ENCODE assay signal across 13 cellular contexts in the genomic region with DNA sequence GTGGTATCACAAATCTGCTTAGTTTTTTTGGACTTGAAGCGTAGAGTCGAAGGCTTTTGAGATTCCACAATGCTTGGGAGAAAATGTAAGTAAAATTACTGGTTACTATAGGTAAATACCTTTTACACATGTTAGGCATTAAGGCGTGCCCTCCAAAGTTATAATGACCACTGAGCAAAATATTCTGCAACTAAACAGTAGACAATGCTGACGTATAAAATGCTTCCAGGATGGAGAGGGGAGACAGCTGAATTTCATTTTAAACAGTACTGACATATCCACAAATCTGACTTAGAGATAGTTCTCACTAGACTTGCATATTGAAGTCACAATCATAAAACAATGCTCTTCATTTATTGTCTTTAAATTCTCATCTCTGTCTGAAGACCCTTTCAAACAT.
A peak's percentile ranks its signal among the peaks of the same experiment; 100 is the strongest.
DNase-seq lines count a peak whose midpoint lies in the region; ATAC-seq and TF ChIP-seq lines count a peak whose summit lies in the region.
"Had no signal": no experiment of that assay in that cellular context is flagged by ENCODE, and none has a peak within 500 bp of the region (broad histone marks: within the 10 kb centered on the region; RNA-seq: fewer than 3 reads in every experiment).

No MANE protein-coding gene starts in this region.

- H2BK120ac ChIP-seq in neuronal stem cell (ENCODE audit: low read depth, low read length) = no peak overlapping the region

- H3K79me2 ChIP-seq in SK-N-SH (ENCODE audit: insufficient read depth) = no peaks in the 10 kb centered on the region

- H4K20me1 ChIP-seq in SK-N-SH (ENCODE audit: insufficient read depth) = no peaks in the 10 kb centered on the region

- H3K27ac ChIP-seq in SK-N-SH (ENCODE audit: low read depth in 2 of 2, low read length in 1 of 2) (peak overlapping the region; percentile 70 to 91; a peak in 2 of 4 replicates), neuronal stem cell (replicated peaks; ENCODE audit: low read length) (no peak overlapping the region), urinary bladder (ENCODE audit: low read depth) (peak overlapping the region; percentile 50)
- H3K27ac ChIP-seq: 22Rv1, body of pancreas, pancreas had no signal

- no peaks in the 10 kb centered on the region for H3K9me2 ChIP-seq in SK-N-SH

- no peak overlapping the region for H4K91ac ChIP-seq in neuronal stem cell (ENCODE audit: low read depth, low read length, poor library complexity)

- H4K8ac ChIP-seq in neuronal stem cell (ENCODE audit: low read depth, low read length) = no peak overlapping the region

- H3K4me2 ChIP-seq in SK-N-SH (no peak overlapping the region), neuronal stem cell (ENCODE audit: insufficient read depth, low read length, poor library complexity, severe bottlenecking) (no peak overlapping the region)

- no peaks in the 10 kb centered on the region; a peak in 1 of 4 replicates for H3K4me1 ChIP-seq in SK-N-SH (ENCODE audit: control insufficient read depth in 1 of 2, insufficient read depth in 2 of 2, low read depth in 1 of 2, low read length in 1 of 2)
- H3K4me1 ChIP-seq in neuronal stem cell (ENCODE audit: control insufficient read depth in 2 of 2, insufficient read depth in 1 of 2, low read depth in 1 of 2, low read length in 2 of 2) = no peaks in the 10 kb centered on the region
- no peaks in the 10 kb centered on the region for H3K4me1 ChIP-seq in urinary bladder (ENCODE audit: insufficient read depth)
- H3K4me1 ChIP-seq: body of pancreas, pancreas had no signal

- no peak overlapping the region for H2BK5ac ChIP-seq in neuronal stem cell (ENCODE audit: low read length)

- no peaks in the 10 kb centered on the region for H3K79me1 ChIP-seq in neuronal stem cell (ENCODE audit: low read depth, low read length)

- H2BK15ac ChIP-seq in neuronal stem cell (ENCODE audit: low read length) = no peak overlapping the region

- H3K4ac ChIP-seq in neuronal stem cell (ENCODE audit: low read length) = no peak overlapping the region

- H2AK5ac ChIP-seq in neuronal stem cell (ENCODE audit: low read depth, low read length) = no peak overlapping the region

- TF ChIP-seq RAD21 in SK-N-SH (IDR thresholded peaks at IDR 0.05; ENCODE audit: low read length) = no peak

- H3F3A ChIP-seq in SK-N-SH (replicated peaks; ENCODE audit: insufficient read depth) = peaks cover 18% of the 10 kb centered on the region

- TF ChIP-seq EP300 in SK-N-SH (IDR thresholded peaks at IDR 0.05; ENCODE audit: borderline replicate concordance in 1 of 2, low read depth in 1 of 2, low read length in 1 of 2) = no peak

- H2BK12ac ChIP-seq in neuronal stem cell (ENCODE audit: low read length) = no peak overlapping the region

- H3K18ac ChIP-seq in neuronal stem cell (ENCODE audit: low read length) = no peak overlapping the region

- no peak overlapping the region for H3K14ac ChIP-seq in neuronal stem cell (ENCODE audit: low read length)

- H3K9ac ChIP-seq in SK-N-SH = no peak overlapping the region
- no peak overlapping the region for H3K9ac ChIP-seq in neuronal stem cell (ENCODE audit: low read depth, low read length, poor library complexity)

- POLR2A ChIA-PET in SK-N-SH (lab: Yijun Ruan, JAX) = no interaction called here

- CTCF ChIA-PET in SK-N-SH (lab: Yijun Ruan, JAX) = interaction anchor here (0.5 to 7.6 kb wide), 36 partner anchors 9 to 382 kb away, joined by 3 to 95 read pairs (median 4); no protein-coding TSS in a partner anchor

- no peaks in the 10 kb centered on the region for H3K36me3 ChIP-seq in SK-N-SH (replicated peaks in 1 of 2; ENCODE audit: control insufficient read depth in 1 of 2, insufficient read depth in 2 of 2, low read length in 1 of 2)
- H3K36me3 ChIP-seq in neuronal stem cell (replicated peaks in 1 of 2; ENCODE audit: control insufficient read depth in 2 of 2, insufficient read depth in 2 of 2, low read length in 2 of 2) = no peaks in the 10 kb centered on the region
- peaks cover 3% of the 10 kb centered on the region for H3K36me3 ChIP-seq in urinary bladder (ENCODE audit: insufficient read depth)
- H3K36me3 ChIP-seq: pancreas had no signal

- H2AFZ ChIP-seq in SK-N-SH (ENCODE audit: low read depth) = no peak overlapping the region
- peak overlapping the region; percentile 39 for H2AFZ ChIP-seq in neuronal stem cell (ENCODE audit: low read length)

- H3K27me3 ChIP-seq in SK-N-SH (ENCODE audit: insufficient read depth) = no peaks in the 10 kb centered on the region
- no peaks in the 10 kb centered on the region for H3K27me3 ChIP-seq in neuronal stem cell (ENCODE audit: control insufficient read depth in 3 of 3, insufficient read depth in 3 of 3, low read depth in 1 of 3, low read length in 3 of 3)
- H3K27me3 ChIP-seq: body of pancreas, pancreas had no signal

- H3K4me3 ChIP-seq in SK-N-SH (ENCODE audit: low read depth in 2 of 2, low read length in 1 of 2) (no peak overlapping the region), fibroblast of pulmonary artery (replicated peaks; ENCODE audit: low read depth, low read length) (no peak overlapping the region), neuronal stem cell (ENCODE audit: low read length in 2 of 2) (no peak overlapping the region), urinary bladder (ENCODE audit: low read depth, low read length) (no peak overlapping the region)
- H3K4me3 ChIP-seq: body of pancreas, pancreas had no signal

- DNase-seq in SK-N-SH (no peak), fibroblast of pulmonary artery (ENCODE audit: low read depth) (peak; percentile 23), neuronal stem cell (ENCODE audit: low spot score) (no peak), iPS-NIHi11 (ENCODE audit: low spot score) (no peak), NCI-H748 (lab: John Stamatoyannopoulos, UW; ENCODE audit: unreplicated experiment) (no peak), NCI-H1436 treated with DMSO at 0.1 percent for 48 hours (lab: John Stamatoyannopoulos, UW) (no peak)
- DNase-seq: DMS 273 treated with DMSO at 0.1 percent for 48 hours, NCI-H1048 had no signal

- no peaks in the 10 kb centered on the region for H3K9me3 ChIP-seq in SK-N-SH
- no peaks in the 10 kb centered on the region for H3K9me3 ChIP-seq in neuronal stem cell (replicated peaks in 1 of 2; ENCODE audit: control insufficient read depth in 2 of 2, insufficient read depth in 1 of 2, low read depth in 1 of 2, low read length in 2 of 2)
- H3K9me3 ChIP-seq: body of pancreas, pancreas had no signal

- no peak overlapping the region for H3K23ac ChIP-seq in neuronal stem cell (ENCODE audit: low read depth, low read length, poor library complexity)

- no peak for ATAC-seq in SK-N-SH treated with all-trans-retinoic acid at 6 μM for 48 hours
- ATAC-seq: body of pancreas had no signal

- TF ChIP-seq CTCF in SK-N-SH (IDR thresholded peaks at IDR 0.05) (no peak), fibroblast of pulmonary artery (IDR thresholded peaks at IDR 0.05; ENCODE audit: low read length, missing control alignments) (no peak)

- WGBS in SK-N-SH (ENCODE audit: low lambda C conversion rate) = 82% methylated on average over 4 of the region's 4 CpGs
- no CpG with 5 or more reads among the region's 4 CpGs for WGBS in neuronal stem cell (ENCODE audit: extremely low coverage in 2 of 2, insufficient read length in 2 of 2, insufficient replicate concordance in 1 of 2), 2 donors
- 53% methylated on average over 4 of the region's 4 CpGs for WGBS in urinary bladder

TF ChIP-seq in SK-N-SH, 30 proteins besides CTCF, POLR2A, EP300 and RAD21 (continues in another document):
- TF ChIP-seq SIN3A (IDR thresholded peaks at IDR 0.05; ENCODE audit: borderline replicate concordance, low read depth, low read length) (no peak), YY1 (IDR thresholded peaks at IDR 0.05; ENCODE audit: low read depth) (no peak), JUND (IDR thresholded peaks at IDR 0.05) (no peak), SMC3 (IDR thresholded peaks at IDR 0.05; ENCODE audit: low read depth, low read length) (no peak), EZH2phosphoT487 (IDR thresholded peaks at IDR 0.05; ENCODE audit: borderline replicate concordance, low read depth) (no peak)
- TF ChIP-seq, protein P1, sequence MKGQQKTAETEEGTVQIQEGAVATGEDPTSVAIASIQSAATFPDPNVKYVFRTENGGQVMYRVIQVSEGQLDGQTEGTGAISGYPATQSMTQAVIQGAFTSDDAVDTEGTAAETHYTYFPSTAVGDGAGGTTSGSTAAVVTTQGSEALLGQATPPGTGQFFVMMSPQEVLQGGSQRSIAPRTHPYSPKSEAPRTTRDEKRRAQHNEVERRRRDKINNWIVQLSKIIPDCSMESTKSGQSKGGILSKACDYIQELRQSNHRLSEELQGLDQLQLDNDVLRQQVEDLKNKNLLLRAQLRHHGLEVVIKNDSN (IDR thresholded peaks at IDR 0.05; ENCODE audit: borderline replicate concordance, low read depth) = no peak

TF ChIP-seq in SK-N-SH treated with all-trans-retinoic acid at 6 μM for 48 hours, 23 proteins besides CTCF, POLR2A, EP300 and RAD21:
- TF ChIP-seq TCF4 (CRISPR knock-in tag; IDR thresholded peaks at IDR 0.05; ENCODE audit: borderline replicate concordance) = no peak
- TF ChIP-seq ZC3H10 (CRISPR knock-in tag; IDR thresholded peaks at IDR 0.05) = no peak
- TF ChIP-seq, protein P2, sequence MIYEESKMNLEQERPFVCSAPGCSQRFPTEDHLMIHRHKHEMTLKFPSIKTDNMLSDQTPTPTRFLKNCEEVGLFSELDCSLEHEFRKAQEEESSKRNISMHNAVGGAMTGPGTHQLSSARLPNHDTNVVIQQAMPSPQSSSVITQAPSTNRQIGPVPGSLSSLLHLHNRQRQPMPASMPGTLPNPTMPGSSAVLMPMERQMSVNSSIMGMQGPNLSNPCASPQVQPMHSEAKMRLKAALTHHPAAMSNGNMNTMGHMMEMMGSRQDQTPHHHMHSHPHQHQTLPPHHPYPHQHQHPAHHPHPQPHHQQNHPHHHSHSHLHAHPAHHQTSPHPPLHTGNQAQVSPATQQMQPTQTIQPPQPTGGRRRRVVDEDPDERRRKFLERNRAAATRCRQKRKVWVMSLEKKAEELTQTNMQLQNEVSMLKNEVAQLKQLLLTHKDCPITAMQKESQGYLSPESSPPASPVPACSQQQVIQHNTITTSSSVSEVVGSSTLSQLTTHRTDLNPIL (CRISPR knock-in tag; IDR thresholded peaks at IDR 0.05; ENCODE audit: low read depth) = no peak
- TF ChIP-seq ZFP30 (CRISPR knock-in tag; IDR thresholded peaks at IDR 0.05) = no peak
- TF ChIP-seq PPARA (CRISPR knock-in tag; IDR thresholded peaks at IDR 0.05; ENCODE audit: borderline replicate concordance) = no peak
- no peak for TF ChIP-seq BACH2 (CRISPR knock-in tag; IDR thresholded peaks at IDR 0.05; ENCODE audit: borderline replicate concordance)
TF ChIP-seq in SK-N-SH treated with all-trans-retinoic acid at 6 μM for 48 hours: peak in this region for 0.
